In genomic region chr1:68140536-68140935, GRCh38 we compare ENCODE assay signal across 20 cellular contexts.
DNase-seq lines count a peak whose midpoint lies in the region; ATAC-seq, FAIRE-seq and TF ChIP-seq lines count a peak whose summit lies in the region.
"Had no signal": no experiment of that assay in that cellular context is flagged by ENCODE, and none has a peak within 500 bp of the region (broad histone marks: within the 10 kb centered on the region; RNA-seq: fewer than 3 reads in every experiment).

No MANE protein-coding gene starts in this region.

- intact Hi-C loops in body of pancreas (cut with DNase I) (no loop called here), pancreas (cut with DNase I) (no loop called here)

- no peaks in the 10 kb centered on the region for H3K9me3 Mint-ChIP-seq in activated naive CD8-positive, alpha-beta T cell treated with anti-CD3 and anti-CD28 coated beads for 36 hours
- H3K9me3 Mint-ChIP-seq: natural killer cell had no signal

- no peaks in the 10 kb centered on the region for H3K36me3 Mint-ChIP-seq in activated naive CD8-positive, alpha-beta T cell treated with anti-CD3 and anti-CD28 coated beads for 36 hours
- H3K36me3 Mint-ChIP-seq: natural killer cell had no signal

- H3K4me3 Mint-ChIP-seq in activated naive CD8-positive, alpha-beta T cell treated with anti-CD3 and anti-CD28 coated beads for 36 hours, result no peak overlapping the region
- H3K4me3 Mint-ChIP-seq: natural killer cell had no signal

- H3K27me3 ChIP-seq in body of pancreas, result no peaks in the 10 kb centered on the region
- no peaks in the 10 kb centered on the region for H3K27me3 ChIP-seq in gastroesophageal sphincter
- H3K27me3 ChIP-seq in pancreas, result no peaks in the 10 kb centered on the region
- H3K27me3 ChIP-seq in suprapubic skin, result no peaks in the 10 kb centered on the region
- H3K27me3 ChIP-seq: esophagus squamous epithelium, upper lobe of right lung had no signal

- H3K4me3 ChIP-seq in body of pancreas (no peak overlapping the region), gastroesophageal sphincter (no peak overlapping the region), pancreas (no peak overlapping the region), suprapubic skin (no peak overlapping the region)
- H3K4me3 ChIP-seq: esophagus squamous epithelium, upper lobe of right lung had no signal

- no peaks in the 10 kb centered on the region for H3K4me1 Mint-ChIP-seq in activated naive CD8-positive, alpha-beta T cell treated with anti-CD3 and anti-CD28 coated beads for 36 hours
- H3K4me1 Mint-ChIP-seq: natural killer cell had no signal

- ATAC-seq in body of pancreas, result no peak
- ATAC-seq in gastroesophageal sphincter, result no peak
- no peak for ATAC-seq in pancreas
- ATAC-seq in omental fat pad (ENCODE audit: low FRiP score), result no peak
- ATAC-seq: natural killer cell had no signal

- peaks cover 0 to 9% of the 10 kb centered on the region in 2 donors for H3K36me3 ChIP-seq in body of pancreas (replicated peaks in 1 of 2; ENCODE audit: insufficient read depth in 1 of 2, low read depth in 2 of 2)
- H3K36me3 ChIP-seq in gastroesophageal sphincter, result peaks cover 3 to 51% of the 10 kb centered on the region in 2 donors
- H3K36me3 ChIP-seq in pancreas, result peaks cover 0 to 19% (median 0%) of the 10 kb centered on the region in 3 donors
- H3K36me3 ChIP-seq in suprapubic skin, result peaks cover 48% of the 10 kb centered on the region

- DNase-seq in EH (ENCODE audit: low read depth), result peak; percentile 9
- no peak for DNase-seq in body of pancreas
- no peak for DNase-seq in pancreas
- no peak for DNase-seq in suprapubic skin (ENCODE audit: low spot score in 2 of 2)
- no peak for DNase-seq in omental fat pad (ENCODE audit: low spot score)
- no peak for DNase-seq in activated naive CD8-positive, alpha-beta T cell treated with anti-CD3 and anti-CD28 coated beads for 36 hours
- no peak for DNase-seq in NCI-H2029 treated with DMSO at 0.1 percent for 48 hours (lab: John Stamatoyannopoulos, UW)
- DNase-seq: activated CD4-positive, alpha-beta T cell treated with anti-CD3 and anti-CD28 coated beads, Interleukin-2, amount 50 U/mL, for 1 hour; activated T-cell treated with anti-CD3 and anti-CD28 coated beads, Interleukin-2, amount 50 U/mL, for 1 hour; cortex of kidney; esophagus squamous epithelium; left ventricle myocardium superior; natural killer cell; NCI-H187; NCI-H526; SK-N-SH; stimulated activated CD4-positive, alpha-beta T cell treated with anti-CD3 and anti-CD28 coated beads, Interleukin-4, amount 100 ng/mL, for 4 hours; upper lobe of right lung had no signal

- H3K9me3 ChIP-seq in body of pancreas (no peaks in the 10 kb centered on the region), gastroesophageal sphincter (no peaks in the 10 kb centered on the region), pancreas (no peaks in the 10 kb centered on the region), suprapubic skin (no peaks in the 10 kb centered on the region)
- H3K9me3 ChIP-seq: esophagus squamous epithelium, SK-N-SH, upper lobe of right lung had no signal

- H3K27ac ChIP-seq in body of pancreas (peak overlapping the region; percentile 19 to 86 (median 78)), gastroesophageal sphincter (peak overlapping the region; percentile 82 to 97 (median 86)), pancreas (peak overlapping the region; percentile 31 to 85 (median 64)), suprapubic skin (no peak overlapping the region)

- TF ChIP-seq EP300 in gastroesophageal sphincter (IDR thresholded peaks at IDR 0.05) (no peak), suprapubic skin (IDR thresholded peaks at IDR 0.05) (no peak)

- H3K27me3 Mint-ChIP-seq in activated naive CD8-positive, alpha-beta T cell treated with anti-CD3 and anti-CD28 coated beads for 36 hours, result peaks cover 6% of the 10 kb centered on the region

- H3K27ac Mint-ChIP-seq in activated naive CD8-positive, alpha-beta T cell treated with anti-CD3 and anti-CD28 coated beads for 36 hours, result no peak overlapping the region
- H3K27ac Mint-ChIP-seq: natural killer cell had no signal

- TF ChIP-seq CTCF in body of pancreas (IDR thresholded peaks at IDR 0.05) (no peak), gastroesophageal sphincter (IDR thresholded peaks at IDR 0.05) (no peak), pancreas (IDR thresholded peaks at IDR 0.05) (no peak), suprapubic skin (IDR thresholded peaks at IDR 0.05) (no peak), omental fat pad (IDR thresholded peaks at IDR 0.05) (no peak)

- WGBS in body of pancreas, 2 donors, result 64 to 71% methylated on average over 4 of the region's 4 CpGs
- 37 to 63% methylated on average over 2 to 4 of the region's 4 CpGs for WGBS in gastroesophageal sphincter (ENCODE audit: low coverage in 1 of 2), 2 donors
- WGBS in pancreas, 2 donors, result 68 to 73% methylated on average over 4 of the region's 4 CpGs
- WGBS in suprapubic skin, result 70% methylated on average over 4 of the region's 4 CpGs

- TF ChIP-seq POLR2A in body of pancreas (IDR thresholded peaks at IDR 0.05), result no peak
- no peak for TF ChIP-seq POLR2A in gastroesophageal sphincter (IDR thresholded peaks at IDR 0.05)
- TF ChIP-seq POLR2A in suprapubic skin (IDR thresholded peaks at IDR 0.05), result no peak

- H3K4me1 ChIP-seq in body of pancreas (peaks cover 40% of the 10 kb centered on the region), gastroesophageal sphincter (peaks cover 17 to 62% (median 35%) of the 10 kb centered on the region in 3 donors), pancreas (peaks cover 16 to 32% (median 27%) of the 10 kb centered on the region in 3 donors), suprapubic skin (peaks cover 5% of the 10 kb centered on the region)

- no peak for FAIRE-seq in pancreas (lab: Jason Lieb, UNC)
- FAIRE-seq: TTC549 had no signal
